In the genomic region with DNA sequence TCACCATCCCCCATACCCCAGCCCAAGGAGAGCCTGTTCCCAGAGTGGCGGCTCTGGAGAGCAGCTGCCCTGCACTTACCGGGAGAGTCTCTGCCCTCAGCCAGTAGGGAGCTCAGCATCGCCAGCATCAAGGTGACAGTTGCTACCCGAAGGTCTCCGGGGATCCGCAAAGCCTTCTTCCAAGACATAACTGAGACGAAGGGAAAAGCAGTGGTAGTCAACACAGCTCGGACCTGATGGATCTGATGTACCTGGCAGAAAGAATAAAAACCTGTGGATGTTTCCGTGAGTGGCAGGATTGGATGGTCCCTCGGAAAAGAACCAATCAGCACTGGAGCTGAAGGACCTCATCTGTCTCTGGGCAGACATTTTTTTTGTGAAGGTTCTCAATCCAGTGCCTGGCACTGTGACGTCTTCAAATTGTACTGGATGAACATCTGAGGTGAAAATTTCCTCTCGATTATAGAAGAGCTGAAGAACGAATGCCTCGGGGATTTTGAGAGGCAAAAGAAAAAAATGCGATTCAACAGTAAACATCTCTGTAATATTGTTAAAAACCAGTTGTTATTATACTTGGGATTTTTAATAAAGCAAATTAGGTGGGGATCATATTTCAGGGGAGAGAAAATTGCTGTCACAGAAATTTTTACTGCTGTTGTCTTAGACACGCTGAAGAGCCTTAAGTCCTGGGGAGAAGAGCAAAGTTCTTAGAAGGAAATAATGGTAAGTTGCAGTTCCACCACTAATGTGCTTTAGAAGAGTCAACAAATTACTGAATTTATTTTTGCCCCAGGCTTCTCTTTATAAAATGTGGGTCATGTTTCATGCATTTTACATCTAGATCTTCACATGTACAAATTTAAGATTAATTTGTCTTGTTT, we compare ENCODE assay signal across 8 cellular contexts. TPM values are rescaled to one million over a fixed set of nuclear protein-coding genes. Genes with fewer than 3 reads are reported as not detected.
A peak's percentile ranks its signal among the peaks of the same experiment; 100 is the strongest.
DNase-seq lines count a peak whose midpoint lies in the region; ATAC-seq, FAIRE-seq and TF ChIP-seq lines count a peak whose summit lies in the region.

TSS of gene HLA-DQB1 (minus strand) at position 238 of the 881 bp plus-strand sequence. CDS start at position 188, 50 bp downstream.

- peak within 1 kb of the TSS; percentile 62 for H3K27ac ChIP-seq in CD8-positive, alpha-beta memory T cell (ENCODE audit: low read depth, low read length)
- peak within 1 kb of the TSS; percentile 42 to 63 for H3K27ac ChIP-seq in liver (ENCODE audit: low read depth in 1 of 2, low read length in 2 of 2)

- CTCF ChIA-PET in CD8-positive, alpha-beta memory T cell (lab: Charles Lee) = interaction anchor here (0.8 kb wide), 1 partner anchor 172 kb away, joined by 3 read pairs; the partner anchor contains the start of gene TAP2

- POLR2A ChIA-PET in CD8-positive, alpha-beta memory T cell (lab: Charles Lee) = interaction anchor here (0.6 to 0.8 kb wide), 2 partner anchors 20 to 43 kb away, joined by 3 read pairs; no protein-coding TSS in a partner anchor

- intact Hi-C loops in T-helper 1 cell treated with Interleukin-12 subunit alpha and Interleukin-12 subunit beta and Interleukin-4 antibody, amounts not matched to agents 30 ng/mL and 1 ng/mL, for 36 hours (cut with micrococcal nuclease) = loop anchor here (1.0 to 5.0 kb wide), 3 partner anchors 38 to 469 kb away; partner anchors contain the start of gene HLA-DRB1

- peaks cover 29 to 65% (median 65%) of the 10 kb centered on the region in 3 donors for H3K4me1 Mint-ChIP-seq in CD8-positive, alpha-beta memory T cell

- H3K9me3 Mint-ChIP-seq in CD8-positive, alpha-beta memory T cell = peaks cover 0 to under 1% (median 0%) of the 10 kb centered on the region in 5 donors

- TF ChIP-seq CTCF in liver (IDR thresholded peaks at IDR 0.05; ENCODE audit: low read depth, low read length, missing input control) = no peak

- H3K27ac Mint-ChIP-seq in CD8-positive, alpha-beta memory T cell = peak within 1 kb of the TSS; percentile 8 to 99 (median 94)

- FAIRE-seq in RCC 7860 (lab: Jason Lieb, UNC) = no peak

- ATAC-seq in GM19035 (IDR thresholded peaks at IDR 0.05; ENCODE audit: unreplicated experiment) (peak; percentile 56), HG03378 (IDR thresholded peaks at IDR 0.05; ENCODE audit: unreplicated experiment) (peak; percentile 75)

- H3K36me3 Mint-ChIP-seq in CD8-positive, alpha-beta memory T cell = peaks cover 0 to 9% (median 4%) of the 10 kb centered on the region in 3 donors

- no peak for TF ChIP-seq RAD21 in liver (IDR thresholded peaks at IDR 0.05)

- H3K4me1 ChIP-seq in CD8-positive, alpha-beta memory T cell (ENCODE audit: insufficient read depth, low read length) = peaks cover 21% of the 10 kb centered on the region
- no peaks in the 10 kb centered on the region for H3K4me1 ChIP-seq in liver (ENCODE audit: control insufficient read depth in 4 of 4, insufficient read depth in 4 of 4, low read length in 3 of 4)

- H3K9me3 ChIP-seq in CD8-positive, alpha-beta memory T cell (ENCODE audit: low read length) = no peaks in the 10 kb centered on the region
- no peaks in the 10 kb centered on the region for H3K9me3 ChIP-seq in liver (ENCODE audit: control insufficient read depth in 4 of 4, low read length in 3 of 4)

- peak within 1 kb of the TSS in 1 of 2 donors; percentile 81 for H3K9ac ChIP-seq in liver (ENCODE audit: low read depth in 1 of 2, low read length in 2 of 2)

- H3K27me3 Mint-ChIP-seq in CD8-positive, alpha-beta memory T cell = peaks cover 0 to 2% of the 10 kb centered on the region in 2 donors

- 18% methylated on average over 16 of the region's 16 CpGs for WGBS in liver

- peak in 3 of 5 donors; percentile 17 to 70 (median 61) for DNase-seq in CD8-positive, alpha-beta memory T cell
- DNase-seq in central memory CD4-positive, alpha-beta T cell = peak; percentile 11
- peak; percentile 57 for DNase-seq in stimulated activated CD8-positive, alpha-beta memory T cell treated with anti-CD3 and anti-CD28 coated beads, Interleukin-4, amount 100 ng/mL, for 48 hours
- DNase-seq in RCC 7860 (ENCODE audit: low spot score) = no peak

- no peaks in the 10 kb centered on the region for H3K36me3 ChIP-seq in CD8-positive, alpha-beta memory T cell (ENCODE audit: insufficient read depth, low read length)
- H3K36me3 ChIP-seq in liver (ENCODE audit: control insufficient read depth in 4 of 4, insufficient read depth in 3 of 4, low read depth in 1 of 4, low read length in 3 of 4) = no peaks in the 10 kb centered on the region

- peak within 1 kb of the TSS; percentile 74 for H3K4me3 ChIP-seq in CD8-positive, alpha-beta memory T cell (ENCODE audit: low read length)
- H3K4me3 ChIP-seq in liver (ENCODE audit: low read depth in 1 of 3, low read length in 3 of 3) = peak within 1 kb of the TSS in 1 of 3 donors; percentile 30

- H3K4me3 Mint-ChIP-seq in CD8-positive, alpha-beta memory T cell = peak within 1 kb of the TSS; percentile 81 to 96 (median 91)

- H3K27me3 ChIP-seq in CD8-positive, alpha-beta memory T cell (ENCODE audit: insufficient read depth, low read length, poor library complexity, severe bottlenecking) = no peaks in the 10 kb centered on the region
- H3K27me3 ChIP-seq in liver (ENCODE audit: control insufficient read depth in 4 of 4, insufficient read depth in 4 of 4, low read length in 3 of 4) = no peaks in the 10 kb centered on the region

TF ChIP-seq in liver, 16 proteins besides CTCF, POLR2A, EP300 and RAD21:
- TF ChIP-seq, protein P1, sequence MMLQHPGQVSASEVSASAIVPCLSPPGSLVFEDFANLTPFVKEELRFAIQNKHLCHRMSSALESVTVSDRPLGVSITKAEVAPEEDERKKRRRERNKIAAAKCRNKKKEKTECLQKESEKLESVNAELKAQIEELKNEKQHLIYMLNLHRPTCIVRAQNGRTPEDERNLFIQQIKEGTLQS (IDR thresholded peaks at IDR 0.05) = no peak
- TF ChIP-seq YY1 (IDR thresholded peaks at IDR 0.05) (no peak), ZBTB33 (IDR thresholded peaks at IDR 0.05) (no peak), FOXA1 (IDR thresholded peaks at IDR 0.05) (no peak), NR2F2 (IDR thresholded peaks at IDR 0.05) (no peak), GABPA (IDR thresholded peaks at IDR 0.05 in 1 of 2, conservative IDR thresholded peaks at IDR 0.05 in 1 of 2) (no peak), JUND (IDR thresholded peaks at IDR 0.05) (no peak), TAF1 (conservative IDR thresholded peaks at IDR 0.05) (no peak)

RNA-seq across cellular contexts. Expression of gene HLA-DQB1, which starts in this region (rescaled TPM):
- 10 to 100 TPM; 16.0 to 22.7 TPM for total RNA-seq in CD8-positive, alpha-beta memory T cell
- polyA plus RNA-seq in CD8-positive, alpha-beta memory T cell = 4.3 TPM
- 20.1 and 27.5 TPM in 2 replicates for total RNA-seq in T-helper 1 cell treated with Interleukin-12 subunit alpha and Interleukin-12 subunit beta and Interleukin-4 antibody, amounts not matched to agents 30 ng/mL and 1 ng/mL, for 36 hours
- 10 to 100 TPM; 12.1 to 12.4 TPM for total RNA-seq in liver
- polyA plus RNA-seq in liver = 1 to 10 TPM; 1.9 to 2.4 TPM
